In genomic region chr17:49959183-49959935, GRCh38 we compare ENCODE assay signal across 18 cellular contexts. TPM values are rescaled to one million over a fixed set of nuclear protein-coding genes. Genes with fewer than 3 reads are reported as not detected.
DNase-seq lines count a peak whose midpoint lies in the region; ATAC-seq, FAIRE-seq and TF ChIP-seq lines count a peak whose summit lies in the region.
"Had no signal": no experiment of that assay in that cellular context is flagged by ENCODE, and none has a peak within 500 bp of the region (broad histone marks: within the 10 kb centered on the region; RNA-seq: fewer than 3 reads in every experiment).

No MANE protein-coding gene starts in this region.

- no peak overlapping the region for H2BK12ac ChIP-seq in H9 (ENCODE audit: insufficient read length, low read depth, low read length)

- H3K27ac Mint-ChIP-seq in H9, result no peak overlapping the region
- no peak overlapping the region for H3K27ac Mint-ChIP-seq in endodermal cell
- no peak overlapping the region for H3K27ac Mint-ChIP-seq in CD8-positive, alpha-beta memory T cell
- H3K27ac Mint-ChIP-seq: activated naive CD4-positive, alpha-beta T cell treated with anti-CD3 and anti-CD28 coated beads, Interleukin-2, amount 10 ng/mL, durations not matched to agents 7 days and 5 days; naive B cell had no signal

- no peak overlapping the region for H4K5ac ChIP-seq in H9 (ENCODE audit: insufficient read length, low read depth, low read length)

- H3K9me3 Mint-ChIP-seq in H9 (peaks cover 0 to 6% of the 10 kb centered on the region in 2 experiments; a peak in 3 of 5 replicates), endodermal cell (no peaks in the 10 kb centered on the region)
- H3K9me3 Mint-ChIP-seq in CD8-positive, alpha-beta memory T cell, result peaks cover 0 to 3% (median 0%) of the 10 kb centered on the region in 5 donors
- H3K9me3 Mint-ChIP-seq: activated naive CD4-positive, alpha-beta T cell treated with anti-CD3 and anti-CD28 coated beads, Interleukin-2, amount 10 ng/mL, durations not matched to agents 7 days and 5 days had no signal

- peaks cover 20 to 30% of the 10 kb centered on the region in 2 experiments for H3K4me1 Mint-ChIP-seq in H9
- H3K4me1 Mint-ChIP-seq in endodermal cell, result peaks cover 12% of the 10 kb centered on the region
- H3K4me1 Mint-ChIP-seq in CD8-positive, alpha-beta memory T cell, result peaks cover 7 to 12% (median 12%) of the 10 kb centered on the region in 3 donors

- no peak overlapping the region for H2BK5ac ChIP-seq in H9 (ENCODE audit: insufficient read length, low read length)

- H3K27ac ChIP-seq in A549, result no peak overlapping the region; a peak in 1 of 6 replicates
- no peak overlapping the region for H3K27ac ChIP-seq in H9 (ENCODE audit: insufficient read length, low read depth, low read length)
- H3K27ac ChIP-seq in endodermal cell (ENCODE audit: low read depth, low read length), result no peak overlapping the region
- no peak overlapping the region for H3K27ac ChIP-seq in CD8-positive, alpha-beta memory T cell (ENCODE audit: low read depth, low read length)
- H3K27ac ChIP-seq: upper lobe of left lung, VCaP had no signal

- ATAC-seq in A549 (peak; percentile 11 to 38; a peak in 2 of 6 replicates), GM21447 (IDR thresholded peaks at IDR 0.05; ENCODE audit: unreplicated experiment) (no peak), GM19397 (IDR thresholded peaks at IDR 0.05; ENCODE audit: unreplicated experiment) (no peak)
- ATAC-seq: left colon had no signal

- no peak overlapping the region for H2BK15ac ChIP-seq in H9 (ENCODE audit: low read depth, low read length)

- no peaks in the 10 kb centered on the region for H3K36me3 ChIP-seq in endodermal cell (ENCODE audit: control insufficient read depth, insufficient read depth, low read length)
- no peaks in the 10 kb centered on the region for H3K36me3 ChIP-seq in CD8-positive, alpha-beta memory T cell (ENCODE audit: insufficient read depth, low read length)
- H3K36me3 ChIP-seq: upper lobe of left lung had no signal

- H3T11ph ChIP-seq in H9 (ENCODE audit: low read length), result no peak overlapping the region

- no peak overlapping the region for H2AFZ ChIP-seq in H9 (ENCODE audit: low read length)

- TF ChIP-seq RAD21 in A549 (conservative IDR thresholded peaks at IDR 0.05 in 1 of 2, IDR thresholded peaks at IDR 0.05 in 1 of 2), result no peak

- H3K9ac ChIP-seq in H9 (ENCODE audit: extremely low read depth, insufficient read length, low read length), result no peak overlapping the region
- no peak overlapping the region for H3K9ac ChIP-seq in endodermal cell (ENCODE audit: extremely low read depth, low read length, poor library complexity, severe bottlenecking)

- H4K91ac ChIP-seq in H9 (ENCODE audit: insufficient read length, low read depth, low read length), result no peak overlapping the region

- no peak overlapping the region for H2BK120ac ChIP-seq in H9 (ENCODE audit: low read depth, low read length, poor library complexity, severe bottlenecking)

- H3K4me3 ChIP-seq in A549 (no peak overlapping the region), endodermal cell (ENCODE audit: low read length) (no peak overlapping the region)
- H3K4me3 ChIP-seq in CD8-positive, alpha-beta memory T cell (ENCODE audit: low read length), result no peak overlapping the region
- H3K4me3 ChIP-seq: upper lobe of left lung had no signal

- H3K79me1 ChIP-seq in H9 (ENCODE audit: insufficient read depth, low read depth, low read length, poor library complexity, severe bottlenecking), result no peaks in the 10 kb centered on the region

- H3K4ac ChIP-seq in H9 (ENCODE audit: low read depth, low read length), result no peak overlapping the region

- no peaks in the 10 kb centered on the region for H3K79me2 ChIP-seq in H9 (ENCODE audit: insufficient read depth, low read length)

- H3K9me3 ChIP-seq in A549 (no peaks in the 10 kb centered on the region), H9 (ENCODE audit: control insufficient read depth, low read depth, low read length) (no peaks in the 10 kb centered on the region), endodermal cell (ENCODE audit: control insufficient read depth, low read length) (no peaks in the 10 kb centered on the region)
- no peaks in the 10 kb centered on the region for H3K9me3 ChIP-seq in CD8-positive, alpha-beta memory T cell (ENCODE audit: low read length)
- H3K9me3 ChIP-seq: upper lobe of left lung had no signal

- H4K20me1 ChIP-seq in H9 (ENCODE audit: control insufficient read depth, insufficient read depth, insufficient read length), result no peaks in the 10 kb centered on the region

- peak overlapping the region; percentile 29; the same call in 2 of the 3 replicates for H3K4me2 ChIP-seq in A549
- no peak overlapping the region for H3K4me2 ChIP-seq in H9 (ENCODE audit: insufficient read depth, insufficient read length, low read length)

- H3K27me3 ChIP-seq in H9 (ENCODE audit: insufficient read depth, low read length) (peaks cover 26% of the 10 kb centered on the region), endodermal cell (ENCODE audit: control insufficient read depth, insufficient read depth, low read length, poor library complexity, severe bottlenecking) (peaks cover 38% of the 10 kb centered on the region)
- peaks cover 21% of the 10 kb centered on the region for H3K27me3 ChIP-seq in CD8-positive, alpha-beta memory T cell (ENCODE audit: insufficient read depth, low read length, poor library complexity, severe bottlenecking)

- no peak overlapping the region for H3K18ac ChIP-seq in H9 (ENCODE audit: insufficient read length, low read depth, low read length)

- no peak for FAIRE-seq in A549 (lab: Jason Lieb, UNC)
- FAIRE-seq: GM19239 had no signal

- H3K27me3 Mint-ChIP-seq in H9 (ENCODE audit: low read depth) (peaks cover 87% of the 10 kb centered on the region), endodermal cell (ENCODE audit: insufficient read depth) (peaks cover 76% of the 10 kb centered on the region)
- peaks cover 32 to 56% of the 10 kb centered on the region in 2 donors for H3K27me3 Mint-ChIP-seq in CD8-positive, alpha-beta memory T cell

- H3K4me1 ChIP-seq in A549 (peaks cover 10% of the 10 kb centered on the region), H9 (ENCODE audit: insufficient read depth, low read length) (no peaks in the 10 kb centered on the region), endodermal cell (ENCODE audit: control insufficient read depth, insufficient read depth, low read length) (no peaks in the 10 kb centered on the region)
- H3K4me1 ChIP-seq in CD8-positive, alpha-beta memory T cell (ENCODE audit: insufficient read depth, low read length), result peaks cover 11% of the 10 kb centered on the region

- no peaks in the 10 kb centered on the region for H3K23me2 ChIP-seq in H9 (ENCODE audit: insufficient read length, low read depth, low read length, poor library complexity, severe bottlenecking)

- no peak overlapping the region for H3K23ac ChIP-seq in H9 (ENCODE audit: insufficient read length, low read depth, low read length)

- no peak for TF ChIP-seq POLR2A in A549 (IDR thresholded peaks at IDR 0.05; ENCODE audit: low read length)

- no peak overlapping the region for H2AK5ac ChIP-seq in H9 (ENCODE audit: insufficient read length, low read length)

- no peaks in the 10 kb centered on the region; a peak in 1 of 7 replicates for H3K36me3 Mint-ChIP-seq in H9 (ENCODE audit: insufficient read depth in 1 of 3, low read depth in 3 of 3)
- no peaks in the 10 kb centered on the region for H3K36me3 Mint-ChIP-seq in endodermal cell (ENCODE audit: low read depth)
- no peaks in the 10 kb centered on the region for H3K36me3 Mint-ChIP-seq in CD8-positive, alpha-beta memory T cell
- H3K36me3 Mint-ChIP-seq: activated naive CD4-positive, alpha-beta T cell treated with anti-CD3 and anti-CD28 coated beads, Interleukin-2, amount 10 ng/mL, durations not matched to agents 7 days and 5 days had no signal

- DNase-seq in A549 (ENCODE audit: low read depth in 1 of 2, low spot score in 1 of 2) (peak in 1 of 2 experiments; percentile 27), H9 (peak; percentile 63), NCI-H69 (lab: John Stamatoyannopoulos, UW) (peak; percentile 38), endodermal cell (peak; percentile 85), GM10266 (ENCODE audit: extremely low spot score) (no peak)
- DNase-seq in CD8-positive, alpha-beta memory T cell, result no peak
- DNase-seq: activated naive CD4-positive, alpha-beta T cell treated with anti-CD3 and anti-CD28 coated beads, Interleukin-2, amount 10 ng/mL, durations not matched to agents 7 days and 5 days; cerebellar nuclear complex; glutamatergic neuron; left colon; naive B cell; NCI-H1694; stimulated activated CD4-positive, alpha-beta T cell treated with anti-CD3 and anti-CD28 coated beads, Interleukin-2, amount 100 ng/mL, for 48 hours; upper lobe of left lung had no signal

- H3K14ac ChIP-seq in H9 (ENCODE audit: insufficient read depth, low read length), result no peak overlapping the region

- no peak overlapping the region for H3K56ac ChIP-seq in H9 (ENCODE audit: insufficient read length, low read depth, low read length)

- WGBS in A549 (ENCODE audit: missing lambda C conversion rate), result 68% methylated on average over 7 of the region's 8 CpGs
- no CpG with 5 or more reads among the region's 8 CpGs for WGBS in H9 (ENCODE audit: extremely low coverage, insufficient read length, low lambda C conversion rate)
- WGBS in endodermal cell (ENCODE audit: insufficient coverage in 1 of 2, insufficient read length in 1 of 2), 2 experiments, result 72 to 73% methylated on average over 8 of the region's 8 CpGs

- H2BK20ac ChIP-seq in H9 (ENCODE audit: low read depth, low read length, poor library complexity, severe bottlenecking), result no peak overlapping the region

- H3K4me3 Mint-ChIP-seq in H9, result no peak overlapping the region
- no peak overlapping the region for H3K4me3 Mint-ChIP-seq in endodermal cell
- H3K4me3 Mint-ChIP-seq in CD8-positive, alpha-beta memory T cell, result no peak overlapping the region
- H3K4me3 Mint-ChIP-seq: activated naive CD4-positive, alpha-beta T cell treated with anti-CD3 and anti-CD28 coated beads, Interleukin-2, amount 10 ng/mL, durations not matched to agents 7 days and 5 days; naive B cell had no signal

- CTCF ChIA-PET in A549 (lab: Yijun Ruan, JAX), result interaction anchor here (1.0 to 82.2 kb wide), 4 partner anchors 9 to 38 kb away, joined by 3 to 2613 read pairs (median 40); no protein-coding TSS in a partner anchor
- CTCF ChIA-PET in CD8-positive, alpha-beta memory T cell (lab: Charles Lee), result interaction anchor here (1.2 kb wide), 1 partner anchor 37 kb away, joined by 3 read pairs; no protein-coding TSS in a partner anchor

- no peak overlapping the region for H4K8ac ChIP-seq in H9 (replicated peaks; ENCODE audit: insufficient read length, low read depth, low read length)

- POLR2A ChIA-PET in A549 (lab: Yijun Ruan, JAX), result interaction anchor here (0.9 kb wide), 1 partner anchor 9 kb away, joined by 3 read pairs; no protein-coding TSS in a partner anchor
- POLR2A ChIA-PET in CD8-positive, alpha-beta memory T cell (lab: Charles Lee), result no interaction called here

- TF ChIP-seq CTCF in A549 (IDR thresholded peaks at IDR 0.05) (no peak), H9 (conservative IDR thresholded peaks at IDR 0.05) (no peak), endodermal cell (conservative IDR thresholded peaks at IDR 0.05) (no peak), GM10266 (IDR thresholded peaks at IDR 0.05; ENCODE audit: control insufficient read depth, insufficient read depth, low read depth, missing control alignments) (no peak)

- no peak for TF ChIP-seq EP300 in A549 (IDR thresholded peaks at IDR 0.05)

RNA-seq across cellular contexts. Expression of gene DLX4, which starts 9.6 kb away (rescaled TPM):
- 2.9 and 3.8 TPM in 2 replicates for polyA plus RNA-seq in A549 (2011; rRNA removed)
- 2.4 and 3.8 TPM in 2 replicates for polyA plus RNA-seq in A549 (2012; cell fraction: cytosol; rRNA removed)
- polyA plus RNA-seq in A549 (2012; cell fraction: nucleus; rRNA removed), result 10.0 and 12.6 TPM in 2 replicates
- 2.8 to 4.1 TPM (median 3.8 TPM) in 3 replicates for polyA plus RNA-seq in A549 (2017; fragmentation: RNase III; extraction: RNeasy Plus Mini Kit Qiagen cat#74134 plus additional on column Dnase treatment)
- 1.2 and 2.3 TPM in 2 replicates for polyA minus RNA-seq in A549 (2011; rRNA and poly(A)+ RNA removed)
- total RNA-seq in H9 (2021), result 1.7 and 2.5 TPM in 2 replicates
- 1 to 10 TPM; 1.6 to 2.1 TPM for total RNA-seq in endodermal cell
- polyA plus RNA-seq in endodermal cell (2013, experiment 1 of 2), result 0.64 TPM
- 0.79 TPM for polyA plus RNA-seq in endodermal cell (2013, experiment 2 of 2)
- under 1 TPM; 0.58 to 0.88 TPM for total RNA-seq in CD8-positive, alpha-beta memory T cell
- not detected for polyA plus RNA-seq in CD8-positive, alpha-beta memory T cell

RNA-seq across cellular contexts. Expression of gene DLX3, which starts 35.7 kb away (rescaled TPM):
- polyA plus RNA-seq in A549 (2011; rRNA removed) (0.04 TPM in 1 of 2 replicates, not detected in the other), A549 (2017; fragmentation: RNase III; extraction: RNeasy Plus Mini Kit Qiagen cat#74134 plus additional on column Dnase treatment) (0.04 to 0.24 TPM (median 0.17 TPM) in 3 replicates)
- polyA plus RNA-seq in A549 (2012; cell fraction: cytosol; rRNA removed), result 0.08 and 0.12 TPM in 2 replicates
- polyA plus RNA-seq in A549 (2012; cell fraction: nucleus; rRNA removed), result 0.04 and 0.13 TPM in 2 replicates
- not detected in 2 replicates for polyA minus RNA-seq in A549 (2011; rRNA and poly(A)+ RNA removed)
- total RNA-seq in H9 (2021) (1.1 and 1.2 TPM in 2 replicates), endodermal cell (1 to 10 TPM in 1 of 2 donors, under 1 TPM in 1; 0.58 to 1.4 TPM)
- polyA plus RNA-seq in endodermal cell (2013, experiment 1 of 2), result 1.2 TPM
- polyA plus RNA-seq in endodermal cell (2013, experiment 2 of 2), result 1.5 TPM
- under 1 TPM in 1 of 2 experiments, not detected in 1; 0.15 TPM for total RNA-seq in CD8-positive, alpha-beta memory T cell
- not detected for polyA plus RNA-seq in CD8-positive, alpha-beta memory T cell
- total RNA-seq: left colon had no signal

Comparison
In these comparisons a context has a peak if more than half of its experiments do, and no peak if none do; other contexts are left out.
1. ATAC-seq: peak in A549 (2 of 2); none in GM21447 (single experiment) and GM19397 (single experiment).
2. DNase-seq: peak in H9 (single experiment), NCI-H69 (single experiment) and endodermal cell (single experiment); none in CD8-positive, alpha-beta memory T cell (0 of 5) and GM10266 (single experiment).